In the genomic region with DNA sequence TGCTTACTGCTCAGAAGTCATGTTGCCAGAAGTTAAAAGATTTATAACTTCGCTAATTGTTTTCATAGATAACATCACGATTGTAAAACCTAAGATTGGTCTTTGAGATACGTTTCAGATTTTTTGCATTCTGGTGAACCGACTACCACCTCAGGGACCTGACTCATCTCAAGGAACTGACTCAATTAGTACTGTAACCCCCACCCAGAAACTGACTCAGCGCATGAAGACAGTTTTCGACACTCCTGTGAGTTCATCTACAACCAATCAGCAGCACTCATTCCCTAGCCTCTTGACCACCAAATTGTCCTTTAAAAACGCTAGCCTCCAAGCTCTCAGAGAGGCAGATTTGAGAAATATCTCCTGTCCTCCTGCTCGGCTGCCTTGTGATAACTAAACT, we compare ENCODE assay signal across 17 cellular contexts.
DNase-seq lines count a peak whose midpoint lies in the region; ATAC-seq and TF ChIP-seq lines count a peak whose summit lies in the region.
"Had no signal": no experiment of that assay in that cellular context is flagged by ENCODE, and none has a peak within 500 bp of the region (broad histone marks: within the 10 kb centered on the region; RNA-seq: fewer than 3 reads in every experiment).

No MANE protein-coding gene starts in this region.

- H3K27me3 Mint-ChIP-seq in activated T-helper 1 cell treated with anti-CD3 and anti-CD28 coated beads, Interleukin-12 subunit alpha, Interleukin-12 subunit beta, Interleukin-2, Interleukin-4 antibody, amounts not matched to agents 30 ng/mL and 10 ng/mL and 1 ng/mL, durations not matched to agents 14 hours and 24 hours and 36 hours (ENCODE audit: insufficient read depth): no peaks in the 10 kb centered on the region

- H3K4me3 ChIP-seq in mesendoderm (ENCODE audit: low read length): no peak overlapping the region
- H3K4me3 ChIP-seq in gastroesophageal sphincter: no peak overlapping the region
- H3K4me3 ChIP-seq: tibial artery had no signal

- no peak overlapping the region for H3K56ac ChIP-seq in mesendoderm (ENCODE audit: low read length)

- H4K5ac ChIP-seq in mesendoderm (ENCODE audit: low read length): no peak overlapping the region

- no peak for TF ChIP-seq POLR2A in gastroesophageal sphincter (IDR thresholded peaks at IDR 0.05)

- H3K27me3 ChIP-seq in mesendoderm (ENCODE audit: insufficient read depth, low read length, poor library complexity) (no peaks in the 10 kb centered on the region), gastroesophageal sphincter (no peaks in the 10 kb centered on the region)
- H3K27me3 ChIP-seq: tibial artery had no signal

- H2BK5ac ChIP-seq in mesendoderm (ENCODE audit: low read length): no peak overlapping the region

- peaks cover 18% of the 10 kb centered on the region for H3K9me3 Mint-ChIP-seq in activated T-helper 1 cell treated with anti-CD3 and anti-CD28 coated beads, Interleukin-12 subunit alpha, Interleukin-12 subunit beta, Interleukin-2, Interleukin-4 antibody, amounts not matched to agents 30 ng/mL and 10 ng/mL and 1 ng/mL, durations not matched to agents 14 hours and 24 hours and 36 hours

- H3K79me2 ChIP-seq in mesendoderm (ENCODE audit: control insufficient read depth, insufficient read depth, low read length): no peaks in the 10 kb centered on the region

- H3K4me2 ChIP-seq in mesendoderm (ENCODE audit: low read length): no peak overlapping the region

- TF ChIP-seq CTCF in gastroesophageal sphincter (IDR thresholded peaks at IDR 0.05): no peak

- H3K36me3 ChIP-seq in mesendoderm (ENCODE audit: control insufficient read depth, insufficient read depth, low read length): no peaks in the 10 kb centered on the region
- H3K36me3 ChIP-seq in gastroesophageal sphincter: no peaks in the 10 kb centered on the region
- H3K36me3 ChIP-seq: tibial artery had no signal

- no peak for TF ChIP-seq EP300 in gastroesophageal sphincter (IDR thresholded peaks at IDR 0.05)

- H2AK5ac ChIP-seq in mesendoderm (ENCODE audit: low read length): no peak overlapping the region

- H4K8ac ChIP-seq in mesendoderm (ENCODE audit: low read depth, low read length): no peak overlapping the region

- H3K27ac ChIP-seq in mesendoderm (ENCODE audit: low read depth, low read length): no peak overlapping the region
- H3K27ac ChIP-seq in gastroesophageal sphincter: no peak overlapping the region
- H3K27ac ChIP-seq: 22Rv1, tibial artery had no signal

- H3K9me3 ChIP-seq in gastroesophageal sphincter: peaks cover 0 to 16% (median 0%) of the 10 kb centered on the region in 3 donors

- peak overlapping the region; percentile 34 for H3K27ac Mint-ChIP-seq in activated T-helper 1 cell treated with anti-CD3 and anti-CD28 coated beads, Interleukin-12 subunit alpha, Interleukin-12 subunit beta, Interleukin-2, Interleukin-4 antibody, amounts not matched to agents 30 ng/mL and 10 ng/mL and 1 ng/mL, durations not matched to agents 14 hours and 24 hours and 36 hours

- no peak overlapping the region for H3K23ac ChIP-seq in mesendoderm (ENCODE audit: low read length)

- no peak overlapping the region for H2BK15ac ChIP-seq in mesendoderm (replicated peaks; ENCODE audit: low read depth)

- no CpG with 5 or more reads among the region's 8 CpGs for WGBS in mesendoderm (ENCODE audit: extremely low coverage, insufficient coverage, low lambda C conversion rate)
- WGBS in gastroesophageal sphincter (ENCODE audit: low coverage in 1 of 2), 2 donors: 88 to 91% methylated on average over 7 to 8 of the region's 8 CpGs

- H3K4me1 Mint-ChIP-seq in activated T-helper 1 cell treated with anti-CD3 and anti-CD28 coated beads, Interleukin-12 subunit alpha, Interleukin-12 subunit beta, Interleukin-2, Interleukin-4 antibody, amounts not matched to agents 30 ng/mL and 10 ng/mL and 1 ng/mL, durations not matched to agents 14 hours and 24 hours and 36 hours (ENCODE audit: low read depth): peaks cover 15% of the 10 kb centered on the region

- intact Hi-C loops in activated T-helper 1 cell treated with anti-CD3 and anti-CD28 coated beads, Interleukin-12 subunit alpha, Interleukin-12 subunit beta, Interleukin-2, Interleukin-4 antibody, amounts not matched to agents 30 ng/mL and 10 ng/mL and 1 ng/mL, durations not matched to agents 14 hours and 24 hours and 36 hours (cut with micrococcal nuclease): no loop called here

- H2BK120ac ChIP-seq in mesendoderm (ENCODE audit: low read depth, low read length): no peak overlapping the region

- H3K4me1 ChIP-seq in mesendoderm (ENCODE audit: control insufficient read depth, low read depth, low read length) (peaks cover 10% of the 10 kb centered on the region), gastroesophageal sphincter (no peaks in the 10 kb centered on the region)
- H3K4me1 ChIP-seq: tibial artery had no signal

- no peak for ATAC-seq in gastroesophageal sphincter
- ATAC-seq: left cardiac atrium had no signal

- H3K18ac ChIP-seq in mesendoderm (ENCODE audit: low read length): no peak overlapping the region

- DNase-seq in DMS53 (lab: John Stamatoyannopoulos, UW) (peak; percentile 7), DMS53 treated with DMSO at 0.1 percent for 48 hours (lab: John Stamatoyannopoulos, UW; ENCODE audit: unreplicated experiment) (no peak), HT1080 (ENCODE audit: low read depth) (peak; percentile 60), mesendoderm (peak; percentile 54), NCI-H524 (lab: John Stamatoyannopoulos, UW) (no peak)
- no peak for DNase-seq in activated T-helper 1 cell treated with anti-CD3 and anti-CD28 coated beads, Interleukin-12 subunit alpha, Interleukin-12 subunit beta, Interleukin-2, Interleukin-4 antibody, amounts not matched to agents 30 ng/mL and 10 ng/mL and 1 ng/mL, durations not matched to agents 14 hours and 24 hours and 36 hours (ENCODE audit: low spot score)
- DNase-seq in central memory CD4-positive, alpha-beta T cell: no peak
- DNase-seq: HCEC 1CT, hypothalamus, left cardiac atrium, midbrain, NCI-H187, NCI-H345, retina, tibial artery had no signal

- H3K4ac ChIP-seq in mesendoderm (ENCODE audit: low read depth, low read length): no peak overlapping the region

- H3K36me3 Mint-ChIP-seq in activated T-helper 1 cell treated with anti-CD3 and anti-CD28 coated beads, Interleukin-12 subunit alpha, Interleukin-12 subunit beta, Interleukin-2, Interleukin-4 antibody, amounts not matched to agents 30 ng/mL and 10 ng/mL and 1 ng/mL, durations not matched to agents 14 hours and 24 hours and 36 hours (ENCODE audit: low read depth): peaks cover 26% of the 10 kb centered on the region

- no peak overlapping the region for H3K4me3 Mint-ChIP-seq in activated T-helper 1 cell treated with anti-CD3 and anti-CD28 coated beads, Interleukin-12 subunit alpha, Interleukin-12 subunit beta, Interleukin-2, Interleukin-4 antibody, amounts not matched to agents 30 ng/mL and 10 ng/mL and 1 ng/mL, durations not matched to agents 14 hours and 24 hours and 36 hours

- H3K79me1 ChIP-seq in mesendoderm (ENCODE audit: low read length): peaks cover 6% of the 10 kb centered on the region

- no peak overlapping the region for H3K9ac ChIP-seq in mesendoderm (ENCODE audit: low read length)

Comparison
In these comparisons a context has a peak if more than half of its experiments do, and no peak if none do; other contexts are left out.
1. DNase-seq: peak in DMS53 (single experiment), HT1080 (single experiment) and mesendoderm (single experiment); none in DMS53 treated with DMSO at 0.1 percent for 48 hours (single experiment), activated T-helper 1 cell treated with anti-CD3 and anti-CD28 coated beads, Interleukin-12 subunit alpha, Interleukin-12 subunit beta, Interleukin-2, Interleukin-4 antibody, amounts not matched to agents 30 ng/mL and 10 ng/mL and 1 ng/mL, durations not matched to agents 14 hours and 24 hours and 36 hours (single experiment), central memory CD4-positive, alpha-beta T cell (single experiment) and NCI-H524 (0 of 2).